In genomic region chr13:20431080-20431479, GRCh38 we compare ENCODE assay signal across 17 cellular contexts.
A peak's percentile ranks its signal among the peaks of the same experiment; 100 is the strongest.
DNase-seq lines count a peak whose midpoint lies in the region; TF ChIP-seq lines count a peak whose summit lies in the region.
"Had no signal": no experiment of that assay in that cellular context is flagged by ENCODE, and none has a peak within 500 bp of the region (broad histone marks: within the 10 kb centered on the region; RNA-seq: fewer than 3 reads in every experiment).

No MANE protein-coding gene starts in this region.

- H3K4me3 ChIP-seq in BLaER1 treated with 17β-estradiol and CSF1 and Interleukin-3, amounts not matched to agents 10 nM and 100 nM = no peak overlapping the region
- H3K4me3 ChIP-seq in mammary epithelial cell (replicated peaks in 1 of 3; ENCODE audit: insufficient read depth in 1 of 3, low read depth in 2 of 3, low read length in 3 of 3) (no peak overlapping the region), neuronal stem cell (ENCODE audit: low read length in 2 of 2) (no peak overlapping the region)
- H3K4me3 ChIP-seq: K562, PC-9 had no signal

- H2BK12ac ChIP-seq in neuronal stem cell (ENCODE audit: low read length) = no peak overlapping the region

- H2AFZ ChIP-seq in mammary epithelial cell (ENCODE audit: low read depth, low read length) = peak overlapping the region; percentile 65
- no peak overlapping the region for H2AFZ ChIP-seq in neuronal stem cell (ENCODE audit: low read length)
- H2AFZ ChIP-seq: PC-9 had no signal

- dilution Hi-C loops in mammary epithelial cell (cut with HindIII; ENCODE audit: low sequenced_read_pairs) = no loop called here

- TF ChIP-seq CTCF in mammary epithelial cell (conservative IDR thresholded peaks at IDR 0.05 in 1 of 2, IDR thresholded peaks at IDR 0.05 in 1 of 2; ENCODE audit: extremely low read depth in 1 of 2, insufficient read depth in 1 of 2, low read depth in 1 of 2, low read length in 2 of 2) = no peak

- H3K9me3 ChIP-seq in BLaER1 treated with 17β-estradiol and CSF1 and Interleukin-3, amounts not matched to agents 10 nM and 100 nM (replicated peaks in 1 of 11) = peaks cover 0 to 20% (median 12%) of the 10 kb centered on the region in 11 experiments; a peak in 14 of 22 replicates
- H3K9me3 ChIP-seq in mammary epithelial cell (replicated peaks; ENCODE audit: insufficient read depth, low read length) = no peaks in the 10 kb centered on the region
- peaks cover 0 to 2% of the 10 kb centered on the region in 2 donors for H3K9me3 ChIP-seq in neuronal stem cell (replicated peaks in 1 of 2; ENCODE audit: control insufficient read depth in 2 of 2, insufficient read depth in 1 of 2, low read depth in 1 of 2, low read length in 2 of 2)

- DNase-seq in MV-4-11 (lab: John Stamatoyannopoulos, UW) (peak; percentile 28), mammary epithelial cell (peak; percentile 88), neuronal stem cell (ENCODE audit: low spot score) (no peak), occipital lobe (lab: John Stamatoyannopoulos, UW) (no peak), anterior cingulate cortex (lab: John Stamatoyannopoulos, UW) (no peak), retina (no peak)
- no peak for DNase-seq in stimulated activated CD4-positive, alpha-beta T cell treated with anti-CD3 and anti-CD28 coated beads, Interleukin-2, amount 100 ng/mL, for 48 hours
- DNase-seq: activated CD4-positive, alpha-beta T cell treated with anti-CD3 and anti-CD28 coated beads for 48 hours; CD4-positive, CD25-positive, alpha-beta regulatory T cell; DMS 273 treated with DMSO at 0.1 percent for 48 hours; endodermal cell; GOT3; NCI-H2081; NCI-H82 had no signal

- peaks cover 0 to 24% (median 0%) of the 10 kb centered on the region in 11 experiments; a peak in 4 of 22 replicates for H3K36me3 ChIP-seq in BLaER1 treated with 17β-estradiol and CSF1 and Interleukin-3, amounts not matched to agents 10 nM and 100 nM
- no peaks in the 10 kb centered on the region for H3K36me3 ChIP-seq in mammary epithelial cell (ENCODE audit: insufficient read depth, low read length)
- no peaks in the 10 kb centered on the region for H3K36me3 ChIP-seq in neuronal stem cell (replicated peaks in 1 of 2; ENCODE audit: control insufficient read depth in 2 of 2, insufficient read depth in 2 of 2, low read length in 2 of 2)

- CTCF ChIA-PET in mammary epithelial cell (lab: Charles Lee; ENCODE audit: low non-redundant PET) = interaction anchor here (0.6 kb wide), 1 partner anchor 494 kb away, joined by 5 read pairs; no protein-coding TSS in a partner anchor

- no peaks in the 10 kb centered on the region for H3K79me2 ChIP-seq in mammary epithelial cell (ENCODE audit: insufficient read depth, low read length)

- no peak overlapping the region for H2BK15ac ChIP-seq in neuronal stem cell (ENCODE audit: low read length)

- no peak overlapping the region for H3K4ac ChIP-seq in neuronal stem cell (ENCODE audit: low read length)

- no peak overlapping the region for H3K23ac ChIP-seq in neuronal stem cell (ENCODE audit: low read depth, low read length, poor library complexity)

- peak overlapping the region in 2 of 11 experiments; percentile 25 to 45; a peak in 1 of 22 replicates for H3K9ac ChIP-seq in BLaER1 treated with 17β-estradiol and CSF1 and Interleukin-3, amounts not matched to agents 10 nM and 100 nM
- H3K9ac ChIP-seq in mammary epithelial cell (ENCODE audit: insufficient read depth, low read length) (no peak overlapping the region), neuronal stem cell (ENCODE audit: low read depth, low read length, poor library complexity) (no peak overlapping the region)

- peak overlapping the region; percentile 82 for H2AK5ac ChIP-seq in neuronal stem cell (ENCODE audit: low read depth, low read length)

- no peaks in the 10 kb centered on the region for H3K27me3 ChIP-seq in BLaER1 treated with 17β-estradiol and CSF1 and Interleukin-3, amounts not matched to agents 10 nM and 100 nM
- H3K27me3 ChIP-seq in mammary epithelial cell (ENCODE audit: insufficient read depth, low read length) (no peaks in the 10 kb centered on the region), neuronal stem cell (ENCODE audit: control insufficient read depth in 3 of 3, insufficient read depth in 3 of 3, low read depth in 1 of 3, low read length in 3 of 3) (no peaks in the 10 kb centered on the region)

- peak overlapping the region in 6 of 11 experiments; percentile 50 to 73 (median 66); a peak in 12 of 22 replicates for H3K27ac ChIP-seq in BLaER1 treated with 17β-estradiol and CSF1 and Interleukin-3, amounts not matched to agents 10 nM and 100 nM
- peak overlapping the region; percentile 22 for H3K27ac ChIP-seq in mammary epithelial cell (ENCODE audit: insufficient read depth, low read depth, low read length)
- H3K27ac ChIP-seq in neuronal stem cell (replicated peaks; ENCODE audit: low read length) = no peak overlapping the region
- H3K27ac ChIP-seq: PC-9 had no signal

- no peak overlapping the region for H2BK120ac ChIP-seq in neuronal stem cell (ENCODE audit: low read depth, low read length)

- intact Hi-C loops in mammary epithelial cell (cut with micrococcal nuclease) = no loop called here

- in situ Hi-C loops in mammary epithelial cell (cut with MboI; ENCODE audit: low sequenced_read_pairs in 2 of 2) = no loop called here

- H3K79me1 ChIP-seq in neuronal stem cell (ENCODE audit: low read depth, low read length) = no peaks in the 10 kb centered on the region

- peaks cover 43 to 59% (median 51%) of the 10 kb centered on the region in 10 experiments for H3K4me1 ChIP-seq in BLaER1 treated with 17β-estradiol and CSF1 and Interleukin-3, amounts not matched to agents 10 nM and 100 nM
- H3K4me1 ChIP-seq in mammary epithelial cell (ENCODE audit: insufficient read depth, low read length) (peaks cover 45% of the 10 kb centered on the region), neuronal stem cell (ENCODE audit: control insufficient read depth in 2 of 2, insufficient read depth in 1 of 2, low read depth in 1 of 2, low read length in 2 of 2) (no peaks in the 10 kb centered on the region)

- no peak overlapping the region for H4K8ac ChIP-seq in neuronal stem cell (ENCODE audit: low read depth, low read length)

- no peak overlapping the region for H4K91ac ChIP-seq in neuronal stem cell (ENCODE audit: low read depth, low read length, poor library complexity)

- 15% methylated on average over 15 of the region's 16 CpGs for WGBS in mammary epithelial cell (ENCODE audit: low coverage, missing lambda C conversion rate)
- no CpG with 5 or more reads among the region's 16 CpGs for WGBS in neuronal stem cell (ENCODE audit: extremely low coverage in 2 of 2, insufficient read length in 2 of 2, insufficient replicate concordance in 1 of 2), 2 donors

- no peaks in the 10 kb centered on the region; a peak in 3 of 22 replicates for H4K20me1 ChIP-seq in BLaER1 treated with 17β-estradiol and CSF1 and Interleukin-3, amounts not matched to agents 10 nM and 100 nM
- no peaks in the 10 kb centered on the region for H4K20me1 ChIP-seq in mammary epithelial cell (ENCODE audit: insufficient read depth, low read length)

- peak overlapping the region; percentile 30 for H3K18ac ChIP-seq in neuronal stem cell (ENCODE audit: low read length)

- H3K4me2 ChIP-seq in BLaER1 treated with 17β-estradiol and CSF1 and Interleukin-3, amounts not matched to agents 10 nM and 100 nM = peak overlapping the region; percentile 63 to 77 (median 72)
- peak overlapping the region; percentile 10 for H3K4me2 ChIP-seq in mammary epithelial cell (ENCODE audit: insufficient read depth, low read depth, low read length)
- no peak overlapping the region for H3K4me2 ChIP-seq in neuronal stem cell (ENCODE audit: insufficient read depth, low read length, poor library complexity, severe bottlenecking)
- H3K4me2 ChIP-seq: PC-9 had no signal

- no TSS peak for BruUV-seq in mammary epithelial cell (replicated peaks; lab: Mats Ljungman, UMichigan)

- H3K14ac ChIP-seq in neuronal stem cell (ENCODE audit: low read length) = no peak overlapping the region

- H2BK5ac ChIP-seq in neuronal stem cell (ENCODE audit: low read length) = no peak overlapping the region

Comparison
In these comparisons a context has a peak if more than half of its experiments do, and no peak if none do; other contexts are left out.
1. DNase-seq: peak in MV-4-11 (single experiment) and mammary epithelial cell (single experiment); none in neuronal stem cell (single experiment), stimulated activated CD4-positive, alpha-beta T cell treated with anti-CD3 and anti-CD28 coated beads, Interleukin-2, amount 100 ng/mL, for 48 hours (0 of 2), occipital lobe (single experiment), anterior cingulate cortex (0 of 58) and retina (single experiment).